In genomic region chr16:84616515-84616914, GRCh38 we compare ENCODE assay signal across 8 cellular contexts. TPM values are rescaled to one million over a fixed set of nuclear protein-coding genes. Genes with fewer than 3 reads are reported as not detected.
A peak's percentile ranks its signal among the peaks of the same experiment; 100 is the strongest.
DNase-seq lines count a peak whose midpoint lies in the region; ATAC-seq, FAIRE-seq and TF ChIP-seq lines count a peak whose summit lies in the region.

No MANE protein-coding gene starts in this region.

- peak overlapping the region; percentile 87 to 98 (median 92) for H3K4me3 Mint-ChIP-seq in nephron

- H3K9me3 Mint-ChIP-seq in nephron, result no peaks in the 10 kb centered on the region

- DNase-seq in NCI-H69 (lab: John Stamatoyannopoulos, UW) (peak; percentile 40), colonic mucosa (peak; percentile 47), NCI-H226 (no peak), GM12892 (ENCODE audit: insufficient read length) (no peak), NCI-H1436 treated with DMSO at 0.1 percent for 48 hours (lab: John Stamatoyannopoulos, UW) (no peak)

- ATAC-seq in GM21447 (IDR thresholded peaks at IDR 0.05; ENCODE audit: unreplicated experiment), result no peak

- peak overlapping the region in 1 of 2 donors; percentile 81 for H3K9ac ChIP-seq in colonic mucosa (ENCODE audit: low read depth in 2 of 2, low read length in 2 of 2)

- H3K4me3 ChIP-seq in GM08714 (ENCODE audit: low read length) (peak overlapping the region; percentile 88), colonic mucosa (peak overlapping the region; percentile 84)

- H3K4me1 Mint-ChIP-seq in nephron, result peaks cover 47% of the 10 kb centered on the region

- peak overlapping the region in 2 of 3 experiments; percentile 53 to 75 for H3K27ac Mint-ChIP-seq in nephron

- H3K36me3 ChIP-seq in colonic mucosa, result no peaks in the 10 kb centered on the region

- no peak overlapping the region for H3K27ac ChIP-seq in colonic mucosa

- no peaks in the 10 kb centered on the region for H3K27me3 ChIP-seq in colonic mucosa

- TF ChIP-seq POLR2A in GM12892 (IDR thresholded peaks at IDR 0.05; ENCODE audit: low read depth, low read length), result no peak

- no peaks in the 10 kb centered on the region for H3K9me3 ChIP-seq in colonic mucosa

- no peak for FAIRE-seq in GM12892 (lab: Jason Lieb, UNC)

- no peak for TF ChIP-seq CTCF in colonic mucosa (IDR thresholded peaks at IDR 0.05)
- no peak for TF ChIP-seq CTCF in nephron (IDR thresholded peaks at IDR 0.05; ENCODE audit: unreplicated experiment in 3 of 3)

- peaks cover 32% of the 10 kb centered on the region for H3K27me3 Mint-ChIP-seq in nephron (ENCODE audit: low read depth)

- H3K36me3 Mint-ChIP-seq in nephron (ENCODE audit: low read depth), result peaks cover 6% of the 10 kb centered on the region

- H3K4me1 ChIP-seq in colonic mucosa, result peaks cover 8% of the 10 kb centered on the region

- intact Hi-C loops in colonic mucosa (cut with DNase I), result no loop called here

RNA-seq across cellular contexts. Expression of gene COTL1, which starts 1.4 kb away (rescaled TPM):
- total RNA-seq in colonic mucosa, result 100 to 1,000 TPM in 1 of 2 donors, 10 to 100 TPM in 1; 79.1 to 138 TPM
- 375 TPM for polyA plus RNA-seq in GM12892 (2012; ENCODE audit: missing spikeins)

RNA-seq across cellular contexts. Expression of gene KLHL36, which starts 31.8 kb away (rescaled TPM):
- total RNA-seq in colonic mucosa, result 10 to 100 TPM; 49.7 to 62.7 TPM
- 11.3 TPM for polyA plus RNA-seq in GM12892 (2012; ENCODE audit: missing spikeins)

Comparison
In these comparisons a context has a peak if more than half of its experiments do, and no peak if none do; other contexts are left out.
1. DNase-seq: peak in NCI-H69 (single experiment) and colonic mucosa (single experiment); none in NCI-H226 (single experiment), GM12892 (single experiment) and NCI-H1436 treated with DMSO at 0.1 percent for 48 hours (single experiment).